8 cellular contexts compared by ENCODE assay signal in the genomic region with DNA sequence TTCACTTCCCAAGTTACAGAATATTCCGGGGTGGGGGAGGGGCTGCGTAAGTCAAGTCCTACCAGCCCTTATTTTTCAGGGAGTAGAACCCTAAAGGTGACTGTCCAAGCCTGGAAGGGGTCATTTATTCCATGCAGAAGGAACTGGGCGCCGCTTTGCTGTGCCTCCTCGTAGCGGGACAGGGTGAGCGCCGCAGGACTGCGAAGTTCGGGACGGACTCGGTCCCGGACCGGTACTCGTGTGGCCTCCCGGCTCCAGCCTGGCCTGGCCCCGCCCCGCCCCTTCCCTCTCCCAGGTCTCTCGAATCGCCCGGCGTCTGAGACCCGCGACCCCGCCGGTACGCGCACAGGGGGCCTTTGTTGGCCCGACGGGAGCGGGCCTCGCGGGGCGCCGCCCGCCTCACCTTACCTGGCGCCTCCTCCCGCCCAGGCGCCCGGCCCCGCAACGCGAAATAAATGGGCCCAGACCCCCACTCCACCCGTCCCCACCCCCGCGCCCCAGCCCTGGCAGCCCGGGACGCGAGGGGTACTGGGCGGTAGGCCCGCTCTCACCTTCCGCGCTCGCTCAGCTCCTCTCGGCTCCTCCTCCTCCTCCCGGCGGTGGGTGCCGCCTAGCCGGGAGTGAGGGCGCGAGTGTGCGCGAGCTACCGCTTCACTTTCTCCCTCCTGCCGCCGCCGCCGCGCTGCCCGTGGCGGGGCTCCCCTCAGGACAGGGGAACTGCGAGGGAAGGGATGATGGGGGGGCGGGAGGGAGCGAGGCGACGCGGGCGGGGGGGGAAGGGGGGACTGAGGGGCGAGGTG.
DNase-seq lines count a peak whose midpoint lies in the region; ATAC-seq and TF ChIP-seq lines count a peak whose summit lies in the region.

No MANE protein-coding gene starts in this region.

- DNase-seq in SKM-1 (lab: John Stamatoyannopoulos, UW; ENCODE audit: unreplicated experiment) = peak; percentile 8
- no peak for DNase-seq in SKM-1 treated with dmso at 0.1 percent for 144 hours (lab: John Stamatoyannopoulos, UW; ENCODE audit: unreplicated experiment)
- DNase-seq in astrocyte of the cerebellum (ENCODE audit: low read depth) = no peak
- no peak for DNase-seq in skeletal muscle cell (ENCODE audit: low read depth)

- H3K27me3 ChIP-seq in iPS-15b (ENCODE audit: control insufficient read depth, insufficient read depth, low read length) = no peaks in the 10 kb centered on the region

- H3K36me3 ChIP-seq in iPS-15b (ENCODE audit: control insufficient read depth, insufficient read depth, low read length) = no peaks in the 10 kb centered on the region

- peaks cover 44% of the 10 kb centered on the region for H3K4me1 ChIP-seq in iPS-15b (ENCODE audit: control insufficient read depth, insufficient read depth, low read length)

- no peaks in the 10 kb centered on the region for H3K9me3 ChIP-seq in iPS-15b (ENCODE audit: control insufficient read depth, insufficient read depth, low read length)

- peak overlapping the region; percentile 65 for H3K4me3 ChIP-seq in astrocyte of the cerebellum (ENCODE audit: low read depth, low read length)
- H3K4me3 ChIP-seq in iPS-15b (ENCODE audit: low read depth, low read length) = peak overlapping the region; percentile 90
- peak overlapping the region; percentile 56 for H3K4me3 ChIP-seq in skeletal muscle cell (ENCODE audit: low read depth, low read length)

- no peak for TF ChIP-seq CTCF in astrocyte of the cerebellum (IDR thresholded peaks at IDR 0.05; ENCODE audit: low read depth, low read length, missing control alignments)

- H3K9ac ChIP-seq in iPS-15b (ENCODE audit: low read depth, low read length) = peak overlapping the region; percentile 89

- peak; percentile 39 for ATAC-seq in HG03175 (IDR thresholded peaks at IDR 0.05; ENCODE audit: unreplicated experiment)
- ATAC-seq in SK-N-SH treated with all-trans-retinoic acid at 6 μM for 48 hours = peak; percentile 79
- no peak for ATAC-seq in GM21786 (IDR thresholded peaks at IDR 0.05; ENCODE audit: unreplicated experiment)

- in situ Hi-C loops in astrocyte of the cerebellum (cut with HindIII; ENCODE audit: low sequenced_read_pairs) = loop anchor here (5.0 kb wide), 1 partner anchor 99 kb away; no protein-coding TSS in a partner anchor

TF ChIP-seq in SK-N-SH treated with all-trans-retinoic acid at 6 μM for 48 hours, 23 proteins besides CTCF, POLR2A, EP300 and RAD21:
- no peak for TF ChIP-seq ARNTL (CRISPR knock-in tag; IDR thresholded peaks at IDR 0.05; ENCODE audit: borderline replicate concordance, low read depth)
- TF ChIP-seq ZNF8 (CRISPR knock-in tag; IDR thresholded peaks at IDR 0.05) = no peak
- TF ChIP-seq ZNF70 (CRISPR knock-in tag; IDR thresholded peaks at IDR 0.05) = no peak
- TF ChIP-seq CREB5 (CRISPR knock-in tag; IDR thresholded peaks at IDR 0.05; ENCODE audit: low read depth) = no peak
- TF ChIP-seq ZFP30 (CRISPR knock-in tag; IDR thresholded peaks at IDR 0.05) = no peak
- no peak for TF ChIP-seq CSDC2 (CRISPR knock-in tag; IDR thresholded peaks at IDR 0.05)
- TF ChIP-seq TSHZ2 (CRISPR knock-in tag; IDR thresholded peaks at IDR 0.05) = no peak
- no peak for TF ChIP-seq RARB (CRISPR knock-in tag; IDR thresholded peaks at IDR 0.05)
- no peak for TF ChIP-seq GLIS3 (CRISPR knock-in tag; IDR thresholded peaks at IDR 0.05)
